1 cellular context compared by ENCODE assay signal in genomic region chr5:68683632-68684035, GRCh38.
TF ChIP-seq lines count a peak whose summit lies in the region.

No MANE protein-coding gene starts in this region.

TF ChIP-seq in SK-N-SH, 30 proteins besides CTCF, POLR2A, EP300 and RAD21 (continued from another document):
- TF ChIP-seq, protein P1, sequence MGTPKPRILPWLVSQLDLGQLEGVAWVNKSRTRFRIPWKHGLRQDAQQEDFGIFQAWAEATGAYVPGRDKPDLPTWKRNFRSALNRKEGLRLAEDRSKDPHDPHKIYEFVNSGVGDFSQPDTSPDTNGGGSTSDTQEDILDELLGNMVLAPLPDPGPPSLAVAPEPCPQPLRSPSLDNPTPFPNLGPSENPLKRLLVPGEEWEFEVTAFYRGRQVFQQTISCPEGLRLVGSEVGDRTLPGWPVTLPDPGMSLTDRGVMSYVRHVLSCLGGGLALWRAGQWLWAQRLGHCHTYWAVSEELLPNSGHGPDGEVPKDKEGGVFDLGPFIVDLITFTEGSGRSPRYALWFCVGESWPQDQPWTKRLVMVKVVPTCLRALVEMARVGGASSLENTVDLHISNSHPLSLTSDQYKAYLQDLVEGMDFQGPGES (IDR thresholded peaks at IDR 0.05; ENCODE audit: low read depth, low read length) = no peak
- TF ChIP-seq FOXJ3 (CRISPR knock-in tag; IDR thresholded peaks at IDR 0.05) = no peak
- TF ChIP-seq GATA2 (CRISPR knock-in tag; IDR thresholded peaks at IDR 0.05) = no peak
- no peak for TF ChIP-seq ELF1 (IDR thresholded peaks at IDR 0.05)
- no peak for TF ChIP-seq TAF1 (IDR thresholded peaks at IDR 0.05; ENCODE audit: borderline replicate concordance, low read depth, low read length)
- no peak for TF ChIP-seq CHD2 (IDR thresholded peaks at IDR 0.05; ENCODE audit: low read length, partially characterized antibody)
- no peak for TF ChIP-seq GABPA (IDR thresholded peaks at IDR 0.05; ENCODE audit: low read depth)
